In the genomic region with DNA sequence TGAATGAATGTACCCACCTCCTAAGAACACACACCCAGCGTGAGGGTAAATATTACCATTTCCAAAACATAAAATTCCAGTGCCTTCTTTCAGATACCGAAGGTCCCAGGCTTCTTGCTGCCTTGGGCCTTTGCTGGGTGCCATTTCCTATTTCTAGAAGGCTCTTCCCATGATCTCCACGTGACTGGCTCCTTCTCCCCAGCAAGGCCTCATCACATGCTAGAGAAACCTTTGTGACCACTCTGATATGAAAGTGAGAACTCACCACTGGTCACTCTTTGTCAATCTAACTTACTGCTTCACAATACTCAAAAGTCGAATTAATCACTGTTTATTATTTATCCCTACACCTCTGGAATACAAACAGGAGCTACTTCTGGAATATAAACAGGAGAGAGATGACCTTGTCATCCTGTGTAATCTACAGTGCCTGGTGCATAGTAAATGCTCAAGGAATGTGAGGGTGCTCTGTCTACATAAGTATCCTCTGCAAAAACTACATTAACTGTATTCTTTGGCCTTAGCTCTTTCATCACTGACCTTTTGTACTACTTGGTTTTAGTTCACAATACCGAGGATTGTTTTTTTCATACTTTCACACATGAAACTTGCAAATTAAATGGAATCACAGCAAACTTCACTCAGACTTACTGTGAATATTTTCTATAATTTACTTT, we compare ENCODE assay signal across 9 cellular contexts. TPM values are rescaled to one million over a fixed set of nuclear protein-coding genes. Genes with fewer than 3 reads are reported as not detected.
A peak's percentile ranks its signal among the peaks of the same experiment; 100 is the strongest.
DNase-seq lines count a peak whose midpoint lies in the region; FAIRE-seq and TF ChIP-seq lines count a peak whose summit lies in the region.
"Had no signal": no experiment of that assay in that cellular context is flagged by ENCODE, and none has a peak within 500 bp of the region (broad histone marks: within the 10 kb centered on the region; RNA-seq: fewer than 3 reads in every experiment).

No MANE protein-coding gene starts in this region.

- H3K9me3 ChIP-seq in endothelial cell of umbilical vein (replicated peaks; ENCODE audit: control insufficient read depth, insufficient read depth, low read length): no peaks in the 10 kb centered on the region
- H3K9me3 ChIP-seq: pancreas had no signal

- POLR2A ChIA-PET in endothelial cell of umbilical vein (lab: Charles Lee): interaction anchor here (0.6 kb wide), 1 partner anchor 287 kb away, joined by 6 read pairs; a partner anchor contains a TSS

- CTCF ChIA-PET in endothelial cell of umbilical vein (lab: Charles Lee): interaction anchor here (1.0 kb wide), 1 partner anchor 15 kb away, joined by 3 read pairs; no protein-coding TSS in a partner anchor

- no peak for FAIRE-seq in endothelial cell of umbilical vein (lab: Jason Lieb, UNC)
- FAIRE-seq: pancreas had no signal

- TF ChIP-seq CTCF in NB4 (IDR thresholded peaks at IDR 0.05; ENCODE audit: low read depth, low read length) (no peak), endothelial cell of umbilical vein (IDR thresholded peaks at IDR 0.05; ENCODE audit: extremely low read depth in 1 of 2, insufficient read depth in 1 of 2, low read depth in 1 of 2, low read length in 2 of 2) (no peak)

- H3K27me3 ChIP-seq in endothelial cell of umbilical vein (ENCODE audit: control insufficient read depth in 2 of 2, insufficient read depth in 2 of 2, low read length in 2 of 2): peaks cover 6 to 21% of the 10 kb centered on the region in 2 experiments
- H3K27me3 ChIP-seq: pancreas had no signal

- H3K4me3 ChIP-seq in GM08714 (ENCODE audit: low read length): peak overlapping the region; percentile 84
- H3K4me3 ChIP-seq in NB4 (ENCODE audit: low read depth, low read length): peak overlapping the region; percentile 81
- peak overlapping the region; percentile 23 to 99 (median 98) for H3K4me3 ChIP-seq in endothelial cell of umbilical vein (replicated peaks in 1 of 3; ENCODE audit: insufficient read depth in 1 of 3, low read depth in 1 of 3, low read length in 3 of 3)

- peak overlapping the region; percentile 100 for H3K4me2 ChIP-seq in endothelial cell of umbilical vein (ENCODE audit: insufficient read depth, low read length)

- peaks cover 0 to 3% of the 10 kb centered on the region in 2 experiments for H3K36me3 ChIP-seq in endothelial cell of umbilical vein (ENCODE audit: control insufficient read depth in 2 of 2, extremely low read depth in 1 of 2, insufficient read depth in 2 of 2, low read length in 2 of 2)
- H3K36me3 ChIP-seq: pancreas had no signal

- peaks cover 26% of the 10 kb centered on the region for H3K4me1 ChIP-seq in endothelial cell of umbilical vein (ENCODE audit: control insufficient read depth, extremely low read depth, insufficient read depth, low read length)

- H3K79me2 ChIP-seq in endothelial cell of umbilical vein (ENCODE audit: control insufficient read depth, insufficient read depth, low read length): peaks cover 63% of the 10 kb centered on the region

- H3K9ac ChIP-seq in endothelial cell of umbilical vein (replicated peaks; ENCODE audit: extremely low read depth, insufficient read depth, low read length): peak overlapping the region; percentile 90

- peak; percentile 3 for DNase-seq in NB4 (ENCODE audit: low read depth)
- peak; percentile 38 for DNase-seq in endothelial cell of umbilical vein (ENCODE audit: low read depth, low spot score)
- peak; percentile 72 for DNase-seq in pons (ENCODE audit: low spot score)
- no peak for DNase-seq in NCI-H524 treated with DMSO at 0.1 percent for 48 hours (lab: John Stamatoyannopoulos, UW)
- no peak for DNase-seq in stimulated activated CD4-positive, alpha-beta T cell treated with anti-CD3 and anti-CD28 coated beads, Interleukin-4, amount 100 ng/mL, for 24 hours
- DNase-seq in H4 (ENCODE audit: low spot score): no peak
- no peak for DNase-seq in stimulated activated CD4-positive, alpha-beta T cell treated with anti-CD3 and anti-CD28 coated beads, Interleukin-2, amount 100 ng/mL, for 24 hours

- intact Hi-C loops in endothelial cell of umbilical vein (cut with micrococcal nuclease): loop anchor here (5.0 kb wide), 1 partner anchor 301 kb away; a partner anchor contains a TSS

- TF ChIP-seq POLR2A in NB4 (IDR thresholded peaks at IDR 0.05; ENCODE audit: extremely low read depth, insufficient read length) (no peak), endothelial cell of umbilical vein (IDR thresholded peaks at IDR 0.05; ENCODE audit: low read depth, low read length) (no peak)

- no peaks in the 10 kb centered on the region for H4K20me1 ChIP-seq in endothelial cell of umbilical vein (replicated peaks; ENCODE audit: control insufficient read depth, extremely low read depth, insufficient read depth, low read length)

- H3K27ac ChIP-seq in endothelial cell of umbilical vein (ENCODE audit: insufficient read depth, low read depth, low read length): peak overlapping the region; percentile 21

- no peak overlapping the region for H2AFZ ChIP-seq in endothelial cell of umbilical vein (ENCODE audit: low read depth, low read length)

- BruUV-seq in endothelial cell of umbilical vein (replicated peaks; lab: Mats Ljungman, UMichigan): no TSS peak

- dilution Hi-C loops in endothelial cell of umbilical vein (cut with MboI; ENCODE audit: extremely low pct_ligation_motif_present, low sequenced_read_pairs): no loop called here

- H3K9me1 ChIP-seq in endothelial cell of umbilical vein (replicated peaks; ENCODE audit: control insufficient read depth, extremely low read depth, insufficient read depth, low read length): no peaks in the 10 kb centered on the region

TF ChIP-seq in endothelial cell of umbilical vein, 7 proteins besides CTCF, POLR2A, EP300 and RAD21:
- no peak for TF ChIP-seq POLR2AphosphoS5 (IDR thresholded peaks at IDR 0.05; ENCODE audit: insufficient read depth, low read depth, low read length)
- TF ChIP-seq JUN (IDR thresholded peaks at IDR 0.05; ENCODE audit: borderline replicate concordance, insufficient read depth, insufficient read length, low read depth): no peak
- TF ChIP-seq GATA2 (IDR thresholded peaks at IDR 0.05; ENCODE audit: insufficient read depth, insufficient read length, low read depth, low read length): no peak
- TF ChIP-seq, protein P1, sequence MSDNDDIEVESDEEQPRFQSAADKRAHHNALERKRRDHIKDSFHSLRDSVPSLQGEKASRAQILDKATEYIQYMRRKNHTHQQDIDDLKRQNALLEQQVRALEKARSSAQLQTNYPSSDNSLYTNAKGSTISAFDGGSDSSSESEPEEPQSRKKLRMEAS (IDR thresholded peaks at IDR 0.05; ENCODE audit: insufficient read depth, insufficient read length): no peak
- TF ChIP-seq FOS (IDR thresholded peaks at IDR 0.05; ENCODE audit: borderline replicate concordance, insufficient read depth, low read length): no peak
- no peak for TF ChIP-seq EZH2 (IDR thresholded peaks at IDR 0.05; ENCODE audit: borderline replicate concordance, low read depth, low read length, severe bottlenecking)
- TF ChIP-seq MYC (IDR thresholded peaks at IDR 0.05; ENCODE audit: low read depth, low read length): no peak

RNA-seq across cellular contexts. Expression of a gene that starts 1.6 kb away (rescaled TPM):
- 42.5 and 45.5 TPM in 2 replicates for total RNA-seq in endothelial cell of umbilical vein
- polyA plus RNA-seq in endothelial cell of umbilical vein: 9.2 and 13.4 TPM in 2 replicates
- 23.1 and 24.0 TPM in 2 replicates for polyA plus RNA-seq in endothelial cell of umbilical vein (2011; cell fraction: cytosol; rRNA removed)
- 25.6 and 31.9 TPM in 2 replicates for polyA plus RNA-seq in endothelial cell of umbilical vein (2011; cell fraction: nucleus; rRNA removed)
- 39.9 and 43.9 TPM in 2 replicates for polyA plus RNA-seq in endothelial cell of umbilical vein (2012)
- 39.6 and 39.8 TPM in 2 replicates for polyA minus RNA-seq in endothelial cell of umbilical vein
- polyA minus RNA-seq in endothelial cell of umbilical vein (2011; cell fraction: cytosol; rRNA and poly(A)+ RNA removed): 5.1 TPM
- polyA minus RNA-seq in endothelial cell of umbilical vein (2011; cell fraction: nucleus; rRNA and poly(A)+ RNA removed): 29.2 and 38.3 TPM in 2 replicates
- 7.9 and 11.2 TPM in 2 replicates for total RNA-seq in H4 (2014; rRNA removed; shearing (Covaris generic))

RNA-seq across cellular contexts. Expression of a gene that starts 26.8 kb away (rescaled TPM):
- total RNA-seq in endothelial cell of umbilical vein: not detected in 2 replicates
- not detected in 2 replicates for polyA plus RNA-seq in endothelial cell of umbilical vein
- not detected in 2 replicates for polyA plus RNA-seq in endothelial cell of umbilical vein (2011; cell fraction: cytosol; rRNA removed)
- polyA plus RNA-seq in endothelial cell of umbilical vein (2011; cell fraction: nucleus; rRNA removed): not detected in 2 replicates
- not detected in 2 replicates for polyA plus RNA-seq in endothelial cell of umbilical vein (2012)
- polyA minus RNA-seq in endothelial cell of umbilical vein: not detected in 2 replicates
- polyA minus RNA-seq in endothelial cell of umbilical vein (2011; cell fraction: cytosol; rRNA and poly(A)+ RNA removed): not detected
- polyA minus RNA-seq in endothelial cell of umbilical vein (2011; cell fraction: nucleus; rRNA and poly(A)+ RNA removed): not detected in 2 replicates
- total RNA-seq in H4 (2014; rRNA removed; shearing (Covaris generic)): not detected in 2 replicates
- total RNA-seq: pancreas had no signal
- polyA plus RNA-seq: pancreas had no signal

RNA-seq across cellular contexts. Expression of a gene that starts 41.2 kb away (rescaled TPM):
- not detected in 2 replicates for total RNA-seq in endothelial cell of umbilical vein
- not detected in 2 replicates for polyA plus RNA-seq in endothelial cell of umbilical vein
- not detected in 2 replicates for polyA plus RNA-seq in endothelial cell of umbilical vein (2011; cell fraction: cytosol; rRNA removed)
- not detected in 2 replicates for polyA plus RNA-seq in endothelial cell of umbilical vein (2011; cell fraction: nucleus; rRNA removed)
- polyA plus RNA-seq in endothelial cell of umbilical vein (2012): not detected in 2 replicates
- polyA minus RNA-seq in endothelial cell of umbilical vein: not detected in 2 replicates
- not detected for polyA minus RNA-seq in endothelial cell of umbilical vein (2011; cell fraction: cytosol; rRNA and poly(A)+ RNA removed)
- not detected in 2 replicates for polyA minus RNA-seq in endothelial cell of umbilical vein (2011; cell fraction: nucleus; rRNA and poly(A)+ RNA removed)
- not detected in 2 replicates for total RNA-seq in H4 (2014; rRNA removed; shearing (Covaris generic))
- total RNA-seq: pancreas had no signal
- polyA plus RNA-seq: pancreas had no signal

RNA-seq across cellular contexts. Expression of a gene that starts 58.8 kb away (rescaled TPM):
- total RNA-seq in endothelial cell of umbilical vein: not detected in 2 replicates
- not detected in 2 replicates for polyA plus RNA-seq in endothelial cell of umbilical vein
- polyA plus RNA-seq in endothelial cell of umbilical vein (2011; cell fraction: cytosol; rRNA removed): not detected in 2 replicates
- not detected in 2 replicates for polyA plus RNA-seq in endothelial cell of umbilical vein (2011; cell fraction: nucleus; rRNA removed)
- polyA plus RNA-seq in endothelial cell of umbilical vein (2012): not detected in 2 replicates
- polyA minus RNA-seq in endothelial cell of umbilical vein: not detected in 2 replicates
- polyA minus RNA-seq in endothelial cell of umbilical vein (2011; cell fraction: cytosol; rRNA and poly(A)+ RNA removed): not detected
- polyA minus RNA-seq in endothelial cell of umbilical vein (2011; cell fraction: nucleus; rRNA and poly(A)+ RNA removed): not detected in 2 replicates
- total RNA-seq in H4 (2014; rRNA removed; shearing (Covaris generic)): not detected in 2 replicates
- total RNA-seq: pancreas had no signal
- polyA plus RNA-seq: pancreas had no signal

Comparison
In these comparisons a context has a peak if more than half of its experiments do, and no peak if none do; other contexts are left out.
1. DNase-seq: peak in NB4 (single experiment), endothelial cell of umbilical vein (single experiment) and pons (single experiment); none in NCI-H524 treated with DMSO at 0.1 percent for 48 hours (single experiment), stimulated activated CD4-positive, alpha-beta T cell treated with anti-CD3 and anti-CD28 coated beads, Interleukin-4, amount 100 ng/mL, for 24 hours (single experiment), H4 (single experiment) and stimulated activated CD4-positive, alpha-beta T cell treated with anti-CD3 and anti-CD28 coated beads, Interleukin-2, amount 100 ng/mL, for 24 hours (0 of 2).
2. Peak in every context shown above with its lines, with median percentiles within 50 percentile points of each other: H3K4me3 ChIP-seq.